ENCODE assay signal across 20 cellular contexts in the genomic region with DNA sequence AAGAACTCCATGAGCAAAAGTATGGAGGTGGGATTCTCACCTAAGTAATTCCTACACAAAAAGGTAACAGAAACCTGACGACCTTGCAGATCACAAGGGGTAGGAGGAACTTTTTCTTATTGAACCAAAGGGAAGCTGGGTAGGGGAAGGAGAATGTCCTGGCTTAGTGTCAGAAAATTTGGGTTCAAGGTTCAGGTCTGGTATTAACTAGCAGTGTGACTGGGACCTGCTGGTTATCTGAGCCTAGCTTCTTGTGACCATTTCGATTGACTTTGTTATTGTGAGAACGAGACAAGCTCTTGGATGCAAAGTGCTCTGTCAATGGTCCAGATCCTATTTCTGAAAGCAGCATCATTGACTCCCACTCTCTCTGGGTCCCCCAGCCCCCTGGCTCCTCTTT. TPM values are rescaled to one million over a fixed set of nuclear protein-coding genes. Genes with fewer than 3 reads are reported as not detected.
DNase-seq lines count a peak whose midpoint lies in the region; ATAC-seq, FAIRE-seq and TF ChIP-seq lines count a peak whose summit lies in the region.
"Had no signal": no experiment of that assay in that cellular context is flagged by ENCODE, and none has a peak within 500 bp of the region (broad histone marks: within the 10 kb centered on the region; RNA-seq: fewer than 3 reads in every experiment).

No MANE protein-coding gene starts in this region.

- H3K27ac ChIP-seq in PC-3 (ENCODE audit: low read length): peak overlapping the region; percentile 38
- no peak overlapping the region for H3K27ac ChIP-seq in mammary epithelial cell (ENCODE audit: insufficient read depth, low read depth, low read length)
- H3K27ac ChIP-seq in neutrophil: peak overlapping the region; percentile 78
- no peak overlapping the region for H3K27ac ChIP-seq in testis

- no peaks in the 10 kb centered on the region for H3K9me2 ChIP-seq in PC-3 (replicated peaks; ENCODE audit: low read length)

- H3K9me3 ChIP-seq in PC-3 (ENCODE audit: low read length): no peaks in the 10 kb centered on the region
- no peaks in the 10 kb centered on the region for H3K9me3 ChIP-seq in mammary epithelial cell (replicated peaks; ENCODE audit: insufficient read depth, low read length)
- no peaks in the 10 kb centered on the region for H3K9me3 ChIP-seq in neutrophil
- H3K9me3 ChIP-seq in testis: no peaks in the 10 kb centered on the region

- H3K36me3 Mint-ChIP-seq in Calu3 (ENCODE audit: insufficient read depth, unreplicated experiment): peaks cover 12% of the 10 kb centered on the region

- dilution Hi-C loops in mammary epithelial cell (cut with HindIII; ENCODE audit: low sequenced_read_pairs): no loop called here

- H2AFZ ChIP-seq in PC-3 (ENCODE audit: low read length): no peak overlapping the region
- H2AFZ ChIP-seq in mammary epithelial cell (ENCODE audit: low read depth, low read length): no peak overlapping the region

- WGBS in mammary epithelial cell (ENCODE audit: low coverage, missing lambda C conversion rate): 73% methylated on average over 3 of the region's 3 CpGs
- WGBS in testis, 2 donors: 65 to 84% methylated on average over 3 of the region's 3 CpGs

- H3K79me2 ChIP-seq in PC-3 (ENCODE audit: low read length): no peaks in the 10 kb centered on the region
- no peaks in the 10 kb centered on the region for H3K79me2 ChIP-seq in mammary epithelial cell (ENCODE audit: insufficient read depth, low read length)

- peak; percentile 24 for DNase-seq in Calu3
- no peak for DNase-seq in PC-3
- no peak for DNase-seq in mammary epithelial cell
- no peak for DNase-seq in testis
- DNase-seq in HTR-8/SVneo (ENCODE audit: insufficient read length, low spot score): no peak
- DNase-seq in NCI-H345 treated with DMSO at 0.1 percent for 48 hours (lab: John Stamatoyannopoulos, UW; ENCODE audit: unreplicated experiment): no peak
- DNase-seq: C1 segment of cervical spinal cord; CD8-positive, alpha-beta memory T cell; DMS79; HFFc6; Karpas-422; NCI-H1092 treated with DMSO at 0.1 percent for 48 hours; NCI-H2081; NCI-H2171 treated with DMSO at 0.1 percent for 48 hours; NCI-H510A; NCI-H748 treated with DMSO at 0.1 percent for 48 hours had no signal

- no peak overlapping the region for H3K4me3 Mint-ChIP-seq in Calu3 (ENCODE audit: low read depth, unreplicated experiment)
- H3K4me3 Mint-ChIP-seq: HFFc6 had no signal

- FAIRE-seq in HTR-8/SVneo (lab: Jason Lieb, UNC): no peak
- FAIRE-seq: GM12892, GM18507, H1 had no signal

- H3K27ac Mint-ChIP-seq in Calu3 (ENCODE audit: unreplicated experiment): peak overlapping the region; percentile 57
- H3K27ac Mint-ChIP-seq: CD8-positive, alpha-beta memory T cell had no signal

- H3K36me3 ChIP-seq in PC-3 (ENCODE audit: low read depth, low read length) (no peaks in the 10 kb centered on the region), mammary epithelial cell (ENCODE audit: insufficient read depth, low read length) (no peaks in the 10 kb centered on the region), neutrophil (no peaks in the 10 kb centered on the region), testis (ENCODE audit: low read depth, missing control alignments) (no peaks in the 10 kb centered on the region)

- CTCF ChIA-PET in Calu3 (lab: Charles Lee) (interaction anchor here (0.7 to 1.6 kb wide), 2 partner anchors 11 to 13 kb away, joined by 5 read pairs; no protein-coding TSS in a partner anchor), PC-3 (lab: Charles Lee) (no interaction called here), mammary epithelial cell (lab: Charles Lee; ENCODE audit: low non-redundant PET) (no interaction called here)

- no peak for TF ChIP-seq POLR2A in testis (IDR thresholded peaks at IDR 0.05)

- in situ Hi-C loops in mammary epithelial cell (cut with MboI; ENCODE audit: low sequenced_read_pairs in 2 of 2): no loop called here

- BruUV-seq in Calu3 (replicated peaks; lab: Mats Ljungman, UMichigan) (no TSS peak), PC-3 (replicated peaks; lab: Mats Ljungman, UMichigan) (no TSS peak), mammary epithelial cell (replicated peaks; lab: Mats Ljungman, UMichigan) (no TSS peak)

- POLR2A ChIA-PET in PC-3 (lab: Charles Lee; ENCODE audit: unreplicated experiment): no interaction called here

- H3K9me3 Mint-ChIP-seq in Calu3 (ENCODE audit: low read depth, unreplicated experiment): peaks cover 3% of the 10 kb centered on the region
- H3K9me3 Mint-ChIP-seq: CD8-positive, alpha-beta memory T cell; HFFc6 had no signal

- H4K20me1 ChIP-seq in PC-3 (ENCODE audit: low read length) (no peaks in the 10 kb centered on the region), mammary epithelial cell (ENCODE audit: insufficient read depth, low read length) (no peaks in the 10 kb centered on the region)

- no peak for TF ChIP-seq CTCF in Calu3 (IDR thresholded peaks at IDR 0.05; ENCODE audit: unreplicated experiment)
- TF ChIP-seq CTCF in PC-3 (conservative IDR thresholded peaks at IDR 0.05; ENCODE audit: low read depth, low read length): no peak
- no peak for TF ChIP-seq CTCF in mammary epithelial cell (conservative IDR thresholded peaks at IDR 0.05 in 1 of 2, IDR thresholded peaks at IDR 0.05 in 1 of 2; ENCODE audit: extremely low read depth in 1 of 2, insufficient read depth in 1 of 2, low read depth in 1 of 2, low read length in 2 of 2)
- TF ChIP-seq CTCF in neutrophil (IDR thresholded peaks at IDR 0.05): no peak
- TF ChIP-seq CTCF in testis (IDR thresholded peaks at IDR 0.05): no peak

- H3K4me2 ChIP-seq in PC-3 (ENCODE audit: low read length) (peak overlapping the region; percentile 49), mammary epithelial cell (ENCODE audit: insufficient read depth, low read depth, low read length) (peak overlapping the region; percentile 10)

- intact Hi-C loops in Calu3 (cut with micrococcal nuclease; ENCODE audit: unreplicated experiment): no loop called here
- intact Hi-C loops in PC-3 (cut with micrococcal nuclease): no loop called here
- intact Hi-C loops in mammary epithelial cell (cut with micrococcal nuclease): loop anchor here (5.0 kb wide), 1 partner anchor 230 kb away; a partner anchor contains a TSS
- intact Hi-C loops in testis (cut with DNase I; ENCODE audit: low total_unique reads): no loop called here

- no peaks in the 10 kb centered on the region for H3K27me3 Mint-ChIP-seq in Calu3 (ENCODE audit: unreplicated experiment)

- no peaks in the 10 kb centered on the region for H3K27me3 ChIP-seq in PC-3 (ENCODE audit: low read length)
- H3K27me3 ChIP-seq in mammary epithelial cell (ENCODE audit: insufficient read depth, low read length): no peaks in the 10 kb centered on the region
- no peaks in the 10 kb centered on the region for H3K27me3 ChIP-seq in neutrophil
- H3K27me3 ChIP-seq in testis: no peaks in the 10 kb centered on the region

- H3K4me1 ChIP-seq in PC-3 (ENCODE audit: insufficient read depth, low read length): peaks cover 35% of the 10 kb centered on the region
- peaks cover 26% of the 10 kb centered on the region for H3K4me1 ChIP-seq in mammary epithelial cell (ENCODE audit: insufficient read depth, low read length)
- peaks cover 32 to 35% of the 10 kb centered on the region in 2 experiments for H3K4me1 ChIP-seq in neutrophil (ENCODE audit: control insufficient read depth in 1 of 2, insufficient read depth in 1 of 2, low read depth in 1 of 2, low read length in 1 of 2)
- H3K4me1 ChIP-seq in testis: peaks cover 4% of the 10 kb centered on the region

- no peaks in the 10 kb centered on the region for H3F3A ChIP-seq in PC-3 (ENCODE audit: low read length, unreplicated experiment)

- H3K9ac ChIP-seq in PC-3 (ENCODE audit: low read length) (no peak overlapping the region), mammary epithelial cell (ENCODE audit: insufficient read depth, low read length) (no peak overlapping the region)

- no peak overlapping the region for H3K4me3 ChIP-seq in PC-3 (ENCODE audit: low read length)
- no peak overlapping the region for H3K4me3 ChIP-seq in mammary epithelial cell (replicated peaks in 1 of 3; ENCODE audit: insufficient read depth in 1 of 3, low read depth in 2 of 3, low read length in 3 of 3)
- H3K4me3 ChIP-seq in neutrophil (ENCODE audit: low read depth in 1 of 2, low read length in 1 of 2): peak overlapping the region in 1 of 2 experiments; percentile 10
- H3K4me3 ChIP-seq in testis: no peak overlapping the region

- ATAC-seq in PC-3: no peak

- peaks cover 28% of the 10 kb centered on the region for H3K4me1 Mint-ChIP-seq in Calu3 (ENCODE audit: low read depth, unreplicated experiment)

RNA-seq across cellular contexts. Expression of a gene that starts 5.0 kb away (rescaled TPM):
- 52.4 and 57.1 TPM in 2 replicates for total RNA-seq in Calu3 (2022)
- total RNA-seq in PC-3 (2014; rRNA removed): 25.1 and 34.8 TPM in 2 replicates
- 10 to 100 TPM; 22.7 to 25.5 TPM for total RNA-seq in mammary epithelial cell
- 12.1 TPM for polyA plus RNA-seq in mammary epithelial cell
- polyA minus RNA-seq in mammary epithelial cell: 43.2 TPM
- 10 to 100 TPM; 42.8 to 44.4 TPM for total RNA-seq in testis
- polyA plus RNA-seq in testis (ENCODE audit: insufficient read depth, low read depth, low replicate concordance): 24.7 TPM

Comparison
In these comparisons a context has a peak if more than half of its experiments do, and no peak if none do; other contexts are left out.
1. H3K27ac ChIP-seq: peak in PC-3 (single experiment) and neutrophil (single experiment); none in mammary epithelial cell (single experiment) and testis (0 of 2).